In the genomic region with DNA sequence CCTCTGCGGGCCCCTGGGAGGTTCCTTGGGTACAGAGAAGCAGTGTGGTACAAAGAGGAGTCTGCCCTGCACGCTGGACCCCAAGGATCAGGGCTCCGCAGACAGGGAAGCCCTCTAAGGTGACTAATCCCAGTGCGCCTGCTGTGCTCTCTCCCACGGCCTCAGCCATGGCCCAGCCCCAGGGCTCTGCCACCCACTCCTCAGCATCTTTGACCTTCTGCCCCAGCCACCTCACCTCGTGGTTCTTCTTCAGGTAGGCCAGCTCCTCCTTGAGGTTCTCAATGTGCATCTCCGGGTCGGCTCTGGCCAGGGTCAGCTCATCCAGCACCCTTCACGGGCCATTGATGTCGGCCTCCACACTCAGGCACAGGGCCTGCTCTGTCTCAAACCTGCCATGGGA, we compare ENCODE assay signal across 6 cellular contexts. TPM values are rescaled to one million over a fixed set of nuclear protein-coding genes. Genes with fewer than 3 reads are reported as not detected.
"Had no signal": no experiment of that assay in that cellular context is flagged by ENCODE, and none has a peak within 500 bp of the region (broad histone marks: within the 10 kb centered on the region; RNA-seq: fewer than 3 reads in every experiment).

No MANE protein-coding gene starts in this region.

RNA-seq across cellular contexts. Expression of a gene that starts 47.8 kb away (rescaled TPM):
- total RNA-seq: GM23338, H1, HepG2, HFFc6, HT1080 had no signal
- polyA plus RNA-seq: GM23338, H1, HepG2, IgD-negative memory B cell had no signal
